In genomic region chr22:50139843-50140415, GRCh38 we compare ENCODE assay signal across 1 cellular context.
TF ChIP-seq lines count a peak whose summit lies in the region.

No MANE protein-coding gene starts in this region.

TF ChIP-seq in GM23338, 12 proteins besides CTCF, POLR2A, EP300 and RAD21:
- TF ChIP-seq ZNF114 (CRISPR knock-in tag; IDR thresholded peaks at IDR 0.05) (no peak), EZH2 (IDR thresholded peaks at IDR 0.05; ENCODE audit: low read depth, unreplicated experiment) (no peak), ETS1 (IDR thresholded peaks at IDR 0.05) (no peak), CREB1 (CRISPR knock-in tag; IDR thresholded peaks at IDR 0.05; ENCODE audit: low read depth) (no peak), NANOG (IDR thresholded peaks at IDR 0.05; ENCODE audit: borderline replicate concordance) (no peak), POLR2AphosphoS5 (IDR thresholded peaks at IDR 0.05; ENCODE audit: low read depth) (no peak), ZNF331 (CRISPR knock-in tag; IDR thresholded peaks at IDR 0.05; ENCODE audit: low read depth) (no peak), REST (IDR thresholded peaks at IDR 0.05; ENCODE audit: unreplicated experiment) (no peak), EZH2phosphoT487 (IDR thresholded peaks at IDR 0.05; ENCODE audit: unreplicated experiment) (no peak), STAT1 (IDR thresholded peaks at IDR 0.05; ENCODE audit: unreplicated experiment) (no peak), ZNF462 (CRISPR knock-in tag; IDR thresholded peaks at IDR 0.05) (no peak), JUNB (IDR thresholded peaks at IDR 0.05; ENCODE audit: unreplicated experiment) (no peak)
